ENCODE assay signal across 9 cellular contexts in the genomic region with DNA sequence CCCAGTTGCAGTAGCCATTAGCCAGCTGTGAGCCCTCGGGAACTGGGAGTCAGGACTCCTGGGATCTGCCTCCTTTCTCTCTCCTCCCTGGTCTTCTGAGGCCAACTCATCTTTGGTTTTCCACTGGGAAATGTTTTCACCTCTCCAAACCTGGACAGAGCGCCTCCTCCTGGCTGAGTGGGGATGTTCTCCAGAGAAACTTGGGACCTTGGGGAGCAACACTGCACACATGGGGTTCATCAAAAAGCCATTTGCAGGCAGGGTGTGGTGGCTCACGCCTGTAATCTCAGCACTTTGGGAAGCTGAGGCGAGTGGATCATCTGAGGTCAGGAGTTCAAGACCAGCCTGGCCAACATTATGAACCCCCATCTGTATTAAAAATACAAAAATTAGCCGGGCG.
DNase-seq lines count a peak whose midpoint lies in the region; ATAC-seq and TF ChIP-seq lines count a peak whose summit lies in the region.
"Had no signal": no experiment of that assay in that cellular context is flagged by ENCODE, and none has a peak within 500 bp of the region (broad histone marks: within the 10 kb centered on the region; RNA-seq: fewer than 3 reads in every experiment).

No MANE protein-coding gene starts in this region.

- no peak for DNase-seq in cardiac muscle cell (ENCODE audit: low read depth in 1 of 2, low spot score in 1 of 2)
- no peak for DNase-seq in Right ventricle myocardium inferior (ENCODE audit: missing footprints)
- DNase-seq in SK-N-MC (ENCODE audit: low read depth, low spot score) = no peak
- DNase-seq in fibroblast of lung (ENCODE audit: low read depth in 2 of 2) = no peak
- DNase-seq in NCI-H446 treated with DMSO at 0.1 percent for 48 hours (lab: John Stamatoyannopoulos, UW) = no peak
- no peak for DNase-seq in NCI-H524 (lab: John Stamatoyannopoulos, UW)
- no peak for DNase-seq in LoVo (ENCODE audit: low spot score)
- DNase-seq in NCI-H1694 treated with DMSO at 0.1 percent for 48 hours (lab: John Stamatoyannopoulos, UW) = no peak
- DNase-seq: immature natural killer cell had no signal

- intact Hi-C loops in Right ventricle myocardium inferior (cut with DNase I) = no loop called here

- ATAC-seq in Right ventricle myocardium inferior = no peak

- peak; percentile 26 for TF ChIP-seq CTCF in cardiac muscle cell (IDR thresholded peaks at IDR 0.05; ENCODE audit: low read depth, low read length)
- peak in 1 of 2 donors; percentile 8 for TF ChIP-seq CTCF in fibroblast of lung (conservative IDR thresholded peaks at IDR 0.05 in 1 of 2, IDR thresholded peaks at IDR 0.05 in 1 of 2; ENCODE audit: low read depth in 1 of 2, low read length in 2 of 2)

- H3K4me1 ChIP-seq in cardiac muscle cell (ENCODE audit: low read depth) = peaks cover 7% of the 10 kb centered on the region
- H3K4me1 ChIP-seq in fibroblast of lung (ENCODE audit: control insufficient read depth, extremely low read depth, insufficient read depth, low read length) = peaks cover 2% of the 10 kb centered on the region

- peaks cover 32% of the 10 kb centered on the region for H3K27me3 ChIP-seq in cardiac muscle cell
- H3K27me3 ChIP-seq in fibroblast of lung (ENCODE audit: control insufficient read depth, insufficient read depth, low read length) = peaks cover 3% of the 10 kb centered on the region

- H3K4me3 ChIP-seq in cardiac muscle cell = no peak overlapping the region
- peak overlapping the region; percentile 89 for H3K4me3 ChIP-seq in SK-N-MC
- no peak overlapping the region for H3K4me3 ChIP-seq in fibroblast of lung (replicated peaks in 1 of 4; ENCODE audit: control extremely low read depth in 1 of 4, insufficient read depth in 1 of 4, low read depth in 3 of 4, low read length in 4 of 4)

- H4K20me1 ChIP-seq in fibroblast of lung (ENCODE audit: control insufficient read depth, extremely low read depth, insufficient read depth, low read length) = no peaks in the 10 kb centered on the region

- no peaks in the 10 kb centered on the region for H3K9me3 ChIP-seq in cardiac muscle cell (ENCODE audit: low read depth)
- H3K9me3 ChIP-seq in SK-N-MC (ENCODE audit: low read depth, low read length) = no peaks in the 10 kb centered on the region
- no peaks in the 10 kb centered on the region for H3K9me3 ChIP-seq in fibroblast of lung (ENCODE audit: control insufficient read depth, insufficient read depth, low read depth, low read length)

- H3K79me2 ChIP-seq in fibroblast of lung (ENCODE audit: control insufficient read depth, insufficient read depth, low read length) = no peaks in the 10 kb centered on the region

- H3K4me2 ChIP-seq in fibroblast of lung (ENCODE audit: extremely low read depth, insufficient read depth, low read length) = peak overlapping the region; percentile 13

- no peaks in the 10 kb centered on the region for H3K36me3 ChIP-seq in cardiac muscle cell
- H3K36me3 ChIP-seq in SK-N-MC (ENCODE audit: insufficient read depth, low read length) = no peaks in the 10 kb centered on the region
- no peaks in the 10 kb centered on the region for H3K36me3 ChIP-seq in fibroblast of lung (ENCODE audit: control insufficient read depth, insufficient read depth, low read length)

- H3K27ac ChIP-seq in cardiac muscle cell (no peak overlapping the region), SK-N-MC (peak overlapping the region; percentile 96), fibroblast of lung (ENCODE audit: insufficient read depth, low read length) (no peak overlapping the region)

- H3K9ac ChIP-seq in SK-N-MC (ENCODE audit: insufficient read length) (no peak overlapping the region), fibroblast of lung (ENCODE audit: insufficient read depth, low read length) (no peak overlapping the region)

- no peak overlapping the region for H2AFZ ChIP-seq in fibroblast of lung (ENCODE audit: low read length)
